Comparison of ENCODE assay signal across 19 cellular contexts in the genomic region with DNA sequence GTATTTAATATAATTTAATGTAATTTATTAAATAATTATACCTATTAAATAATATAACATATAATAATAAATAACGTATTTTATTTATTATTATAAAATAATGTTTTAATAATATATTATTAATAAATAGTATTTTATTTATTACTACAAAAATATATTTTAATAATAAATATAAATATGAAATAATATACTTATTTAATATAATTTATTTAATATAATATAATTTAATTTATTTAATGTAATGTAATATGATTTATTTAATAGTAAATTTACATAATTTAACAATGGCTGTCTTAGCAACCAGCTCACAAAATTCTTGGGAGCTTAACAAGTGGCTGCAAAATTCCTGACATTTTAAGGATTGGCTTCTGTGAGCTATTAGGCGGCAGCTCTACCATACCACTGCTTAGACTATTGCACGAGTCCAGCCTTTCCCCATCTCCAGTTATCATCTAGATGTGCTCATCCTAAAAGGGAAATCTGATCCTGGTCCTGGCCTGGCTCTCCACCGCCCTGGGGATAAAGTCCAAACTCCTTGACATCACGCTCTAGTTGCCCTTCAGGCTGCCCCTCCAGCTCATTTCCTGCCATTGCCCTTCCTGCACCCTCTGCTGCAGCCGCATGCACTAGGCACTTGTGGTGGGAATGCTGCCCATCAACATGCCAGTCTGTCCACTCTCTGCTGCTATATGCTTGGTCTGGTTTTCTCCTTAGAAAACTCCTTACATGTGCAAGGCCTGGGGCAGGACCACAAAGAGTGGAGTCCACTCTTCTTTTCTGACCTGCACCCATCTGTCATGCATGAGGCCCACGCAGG. TPM values are rescaled to one million over a fixed set of nuclear protein-coding genes. Genes with fewer than 3 reads are reported as not detected.
DNase-seq lines count a peak whose midpoint lies in the region; ATAC-seq and TF ChIP-seq lines count a peak whose summit lies in the region.
"Had no signal": no experiment of that assay in that cellular context is flagged by ENCODE, and none has a peak within 500 bp of the region (broad histone marks: within the 10 kb centered on the region; RNA-seq: fewer than 3 reads in every experiment).

No MANE protein-coding gene starts in this region.

- H3K9ac ChIP-seq in neuronal stem cell (ENCODE audit: low read depth, low read length, poor library complexity): no peak overlapping the region

- CTCF ChIA-PET in CD4-positive, alpha-beta T cell (lab: Charles Lee): no interaction called here

- DNase-seq in ELF-1 (ENCODE audit: low read depth, low spot score): peak; percentile 47
- DNase-seq in KBM-7: peak; percentile 9
- DNase-seq in dermis blood vessel endothelial cell: peak; percentile 16
- no peak for DNase-seq in neuronal stem cell (ENCODE audit: low spot score)
- no peak for DNase-seq in SK-N-DZ (ENCODE audit: low spot score)
- no peak for DNase-seq in CD4-positive, alpha-beta T cell
- DNase-seq in vagina (ENCODE audit: extremely low spot score in 2 of 2): no peak
- DNase-seq: adrenal gland, GDM1, HFFc6 had no signal

- H2AFZ ChIP-seq in neuronal stem cell (ENCODE audit: low read length): no peak overlapping the region

- no peak overlapping the region for H3K4me3 Mint-ChIP-seq in CD4-positive, alpha-beta T cell
- H3K4me3 Mint-ChIP-seq: activated T-helper 1 cell treated with anti-CD3 and anti-CD28 coated beads, Interleukin-12 subunit alpha, Interleukin-12 subunit beta, Interleukin-2, Interleukin-4 antibody, amounts not matched to agents 30 ng/mL and 10 ng/mL and 1 ng/mL, durations not matched to agents 14 hours and 24 hours and 36 hours; central memory CD8-positive, alpha-beta T cell; HFFc6; IgD-negative memory B cell; natural killer cell treated with Interleukin-12 subunit alpha and Interleukin-12 subunit beta and Interleukin-15 and Interleukin-18, amount 100 ng/mL, for 72 hours had no signal

- no peak overlapping the region for H4K8ac ChIP-seq in neuronal stem cell (ENCODE audit: low read depth, low read length)

- ATAC-seq in CD4-positive, alpha-beta T cell (ENCODE audit: poor library complexity): no peak

- no peaks in the 10 kb centered on the region for H3K9me3 Mint-ChIP-seq in CD4-positive, alpha-beta T cell
- H3K9me3 Mint-ChIP-seq: activated T-helper 1 cell treated with anti-CD3 and anti-CD28 coated beads, Interleukin-12 subunit alpha, Interleukin-12 subunit beta, Interleukin-2, Interleukin-4 antibody, amounts not matched to agents 30 ng/mL and 10 ng/mL and 1 ng/mL, durations not matched to agents 14 hours and 24 hours and 36 hours; central memory CD8-positive, alpha-beta T cell; HFFc6; IgD-negative memory B cell; natural killer cell treated with Interleukin-12 subunit alpha and Interleukin-12 subunit beta and Interleukin-15 and Interleukin-18, amount 100 ng/mL, for 72 hours had no signal

- no peaks in the 10 kb centered on the region for H3K36me3 Mint-ChIP-seq in CD4-positive, alpha-beta T cell (ENCODE audit: low read depth)
- H3K36me3 Mint-ChIP-seq: IgD-negative memory B cell; natural killer cell treated with Interleukin-12 subunit alpha and Interleukin-12 subunit beta and Interleukin-15 and Interleukin-18, amount 100 ng/mL, for 72 hours had no signal

- H3K4me3 ChIP-seq in neuronal stem cell (ENCODE audit: low read length in 2 of 2) (peak overlapping the region in 1 of 2 donors; percentile 46), vagina (no peak overlapping the region)
- H3K4me3 ChIP-seq: adrenal gland had no signal

- no CpG with 5 or more reads among the region's 7 CpGs for WGBS in neuronal stem cell (ENCODE audit: extremely low coverage in 2 of 2, insufficient read length in 2 of 2, insufficient replicate concordance in 1 of 2), 2 donors

- no peaks in the 10 kb centered on the region for H3K27me3 ChIP-seq in neuronal stem cell (ENCODE audit: control insufficient read depth in 3 of 3, insufficient read depth in 3 of 3, low read depth in 1 of 3, low read length in 3 of 3)
- H3K27me3 ChIP-seq in CD4-positive, alpha-beta T cell (ENCODE audit: control insufficient read depth, insufficient read depth, low read length): no peaks in the 10 kb centered on the region
- no peaks in the 10 kb centered on the region for H3K27me3 ChIP-seq in vagina
- H3K27me3 ChIP-seq: adrenal gland had no signal

- peaks cover 4% of the 10 kb centered on the region for H3K27me3 Mint-ChIP-seq in CD4-positive, alpha-beta T cell
- H3K27me3 Mint-ChIP-seq: central memory CD8-positive, alpha-beta T cell; IgD-negative memory B cell had no signal

- no peaks in the 10 kb centered on the region for H3K36me3 ChIP-seq in neuronal stem cell (replicated peaks in 1 of 2; ENCODE audit: control insufficient read depth in 2 of 2, insufficient read depth in 2 of 2, low read length in 2 of 2)
- H3K36me3 ChIP-seq in vagina: no peaks in the 10 kb centered on the region
- H3K36me3 ChIP-seq: adrenal gland had no signal

- no peak overlapping the region for H3K27ac Mint-ChIP-seq in CD4-positive, alpha-beta T cell
- H3K27ac Mint-ChIP-seq: activated T-helper 1 cell treated with anti-CD3 and anti-CD28 coated beads, Interleukin-12 subunit alpha, Interleukin-12 subunit beta, Interleukin-2, Interleukin-4 antibody, amounts not matched to agents 30 ng/mL and 10 ng/mL and 1 ng/mL, durations not matched to agents 14 hours and 24 hours and 36 hours; HFFc6; natural killer cell treated with Interleukin-12 subunit alpha and Interleukin-12 subunit beta and Interleukin-15 and Interleukin-18, amount 100 ng/mL, for 72 hours had no signal

- no peak overlapping the region for H2AK5ac ChIP-seq in neuronal stem cell (ENCODE audit: low read depth, low read length)

- no peak overlapping the region for H3K14ac ChIP-seq in neuronal stem cell (ENCODE audit: low read length)

- no peak for TF ChIP-seq CTCF in CD4-positive, alpha-beta T cell (IDR thresholded peaks at IDR 0.05)
- TF ChIP-seq CTCF in vagina (IDR thresholded peaks at IDR 0.05): no peak

- H3K79me1 ChIP-seq in neuronal stem cell (ENCODE audit: low read depth, low read length): no peaks in the 10 kb centered on the region

- H3K4me1 Mint-ChIP-seq in CD4-positive, alpha-beta T cell (ENCODE audit: low read depth): no peaks in the 10 kb centered on the region

- peak overlapping the region; percentile 5 for H2BK15ac ChIP-seq in neuronal stem cell (ENCODE audit: low read length)

- H3K27ac ChIP-seq in neuronal stem cell (replicated peaks; ENCODE audit: low read length): no peak overlapping the region
- no peak overlapping the region for H3K27ac ChIP-seq in CD4-positive, alpha-beta T cell (ENCODE audit: low read depth, low read length)
- H3K27ac ChIP-seq in vagina: no peak overlapping the region
- H3K27ac ChIP-seq: adrenal gland, C4-2B had no signal

- no peak overlapping the region for H4K91ac ChIP-seq in neuronal stem cell (ENCODE audit: low read depth, low read length, poor library complexity)

- no peak overlapping the region for H3K4ac ChIP-seq in neuronal stem cell (ENCODE audit: low read length)

- H3K18ac ChIP-seq in neuronal stem cell (ENCODE audit: low read length): peak overlapping the region; percentile 81

- in situ Hi-C loops in KBM-7 (cut with MboI; ENCODE audit: low pct_unique_long_range_greater_than_20kb, low sequenced_read_pairs): no loop called here

- H2BK5ac ChIP-seq in neuronal stem cell (ENCODE audit: low read length): no peak overlapping the region

- POLR2A ChIA-PET in CD4-positive, alpha-beta T cell (lab: Charles Lee): no interaction called here

- H3K4me1 ChIP-seq in neuronal stem cell (ENCODE audit: control insufficient read depth in 2 of 2, insufficient read depth in 1 of 2, low read depth in 1 of 2, low read length in 2 of 2) (peaks cover 0 to 14% of the 10 kb centered on the region in 2 donors), vagina (no peaks in the 10 kb centered on the region)
- H3K4me1 ChIP-seq: adrenal gland had no signal

- H2BK12ac ChIP-seq in neuronal stem cell (ENCODE audit: low read length): no peak overlapping the region

- no peak overlapping the region for H2BK120ac ChIP-seq in neuronal stem cell (ENCODE audit: low read depth, low read length)

- no peak for TF ChIP-seq POLR2A in vagina (IDR thresholded peaks at IDR 0.05)

- H3K4me2 ChIP-seq in neuronal stem cell (ENCODE audit: insufficient read depth, low read length, poor library complexity, severe bottlenecking): no peak overlapping the region

- no peaks in the 10 kb centered on the region for H3K9me3 ChIP-seq in neuronal stem cell (replicated peaks in 1 of 2; ENCODE audit: control insufficient read depth in 2 of 2, insufficient read depth in 1 of 2, low read depth in 1 of 2, low read length in 2 of 2)
- no peaks in the 10 kb centered on the region for H3K9me3 ChIP-seq in CD4-positive, alpha-beta T cell (ENCODE audit: control insufficient read depth, low read length)
- no peaks in the 10 kb centered on the region for H3K9me3 ChIP-seq in vagina
- H3K9me3 ChIP-seq: adrenal gland had no signal

- H3K23ac ChIP-seq in neuronal stem cell (ENCODE audit: low read depth, low read length, poor library complexity): no peak overlapping the region

- intact Hi-C loops in CD4-positive, alpha-beta T cell (cut with DNase I, micrococcal nuclease): no loop called here
- intact Hi-C loops in vagina (cut with DNase I): no loop called here

RNA-seq across cellular contexts. Expression of a gene that starts 9.8 kb away (rescaled TPM):
- total RNA-seq in dermis blood vessel endothelial cell: not detected in 2 replicates
- not detected for polyA plus RNA-seq in neuronal stem cell (2013, experiment 1 of 2)
- polyA plus RNA-seq in neuronal stem cell (2013, experiment 2 of 2): not detected
- polyA plus RNA-seq in SK-N-DZ (2014; cell fraction: cytosol; rRNA removed): not detected in 2 replicates
- polyA plus RNA-seq in SK-N-DZ (2014; cell fraction: nucleus; rRNA removed): not detected in 2 replicates
- not detected for total RNA-seq in CD4-positive, alpha-beta T cell
- total RNA-seq in vagina: not detected
- total RNA-seq: activated T-helper 1 cell treated with anti-CD3 and anti-CD28 coated beads, Interleukin-12 subunit alpha, Interleukin-12 subunit beta, Interleukin-2, Interleukin-4 antibody, amounts not matched to agents 30 ng/mL and 10 ng/mL and 1 ng/mL, durations not matched to agents 14 hours and 24 hours and 36 hours; adrenal gland; fibroblast of villous mesenchyme; HFFc6; lung microvascular endothelial cell; natural killer cell treated with Interleukin-12 subunit alpha and Interleukin-12 subunit beta and Interleukin-15 and Interleukin-18, amount 100 ng/mL, for 72 hours; pulmonary artery endothelial cell; SK-MEL-5 had no signal
- polyA plus RNA-seq: adrenal gland, IgD-negative memory B cell had no signal

Comparison
In these comparisons a context has a peak if more than half of its experiments do, and no peak if none do; other contexts are left out.
1. DNase-seq: peak in ELF-1 (single experiment), KBM-7 (single experiment) and dermis blood vessel endothelial cell (single experiment); none in neuronal stem cell (single experiment), SK-N-DZ (single experiment), CD4-positive, alpha-beta T cell (0 of 10) and vagina (0 of 2).